ENCODE assay signal across 1 cellular context in the genomic region with DNA sequence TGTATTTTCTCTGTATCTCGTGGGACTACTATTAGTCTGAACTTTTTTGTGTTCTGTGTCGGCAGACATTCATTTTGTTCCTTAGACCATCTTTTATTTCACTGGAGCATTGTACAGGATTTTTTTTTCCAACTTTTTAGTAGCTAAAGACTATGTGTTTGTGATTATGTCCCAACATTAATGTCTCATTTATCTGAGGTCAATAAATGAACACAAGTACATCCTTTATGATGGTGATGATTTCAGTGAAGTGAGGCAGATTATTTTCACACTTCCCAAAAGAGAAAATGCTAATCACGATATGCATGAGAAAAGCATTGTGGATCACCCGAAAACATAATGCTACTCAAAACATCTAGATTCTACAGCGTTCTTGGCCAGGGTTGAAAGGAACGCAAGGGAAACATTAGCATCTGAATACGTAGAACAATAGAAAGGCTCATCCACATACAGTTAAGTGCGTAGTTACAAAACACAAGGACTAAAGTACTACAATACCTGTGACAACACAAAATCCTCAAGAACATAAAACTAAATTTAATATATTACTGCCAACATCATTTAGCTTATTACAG.
TF ChIP-seq lines count a peak whose summit lies in the region.

No MANE protein-coding gene starts in this region.

TF ChIP-seq in H1, 55 proteins besides CTCF, POLR2A, EP300 and RAD21:
- no peak for TF ChIP-seq CEBPB (IDR thresholded peaks at IDR 0.05; ENCODE audit: low read depth, low read length)
- no peak for TF ChIP-seq KDM5A (IDR thresholded peaks at IDR 0.05; ENCODE audit: low read length)
- TF ChIP-seq ZNF274 (IDR thresholded peaks at IDR 0.05; ENCODE audit: borderline replicate concordance, extremely low read depth, low read length): no peak
- TF ChIP-seq CHD7 (IDR thresholded peaks at IDR 0.05; ENCODE audit: insufficient replicate concordance, low read length): peak; percentile 80
- peak; percentile 10; the same call in 1 of the 2 replicates for TF ChIP-seq POU5F1 (IDR thresholded peaks at IDR 0.05; ENCODE audit: low read depth, low read length)
- no peak for TF ChIP-seq RBBP5 (IDR thresholded peaks at IDR 0.05; ENCODE audit: borderline replicate concordance, low read depth, low read length)
- TF ChIP-seq BACH1 (IDR thresholded peaks at IDR 0.05; ENCODE audit: low read length): no peak
- TF ChIP-seq, protein P1, sequence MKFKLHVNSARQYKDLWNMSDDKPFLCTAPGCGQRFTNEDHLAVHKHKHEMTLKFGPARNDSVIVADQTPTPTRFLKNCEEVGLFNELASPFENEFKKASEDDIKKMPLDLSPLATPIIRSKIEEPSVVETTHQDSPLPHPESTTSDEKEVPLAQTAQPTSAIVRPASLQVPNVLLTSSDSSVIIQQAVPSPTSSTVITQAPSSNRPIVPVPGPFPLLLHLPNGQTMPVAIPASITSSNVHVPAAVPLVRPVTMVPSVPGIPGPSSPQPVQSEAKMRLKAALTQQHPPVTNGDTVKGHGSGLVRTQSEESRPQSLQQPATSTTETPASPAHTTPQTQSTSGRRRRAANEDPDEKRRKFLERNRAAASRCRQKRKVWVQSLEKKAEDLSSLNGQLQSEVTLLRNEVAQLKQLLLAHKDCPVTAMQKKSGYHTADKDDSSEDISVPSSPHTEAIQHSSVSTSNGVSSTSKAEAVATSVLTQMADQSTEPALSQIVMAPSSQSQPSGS (IDR thresholded peaks at IDR 0.05; ENCODE audit: low read length): no peak
- no peak for TF ChIP-seq EZH2 (IDR thresholded peaks at IDR 0.05; ENCODE audit: low read depth, low read length, severe bottlenecking)
- no peak for TF ChIP-seq RFX5 (IDR thresholded peaks at IDR 0.05; ENCODE audit: borderline replicate concordance, low read depth, low read length)
- no peak for TF ChIP-seq CBX8 (IDR thresholded peaks at IDR 0.05; ENCODE audit: borderline replicate concordance, low read depth, low read length)
- TF ChIP-seq JUN (IDR thresholded peaks at IDR 0.05; ENCODE audit: low read depth, low read length): no peak
- no peak for TF ChIP-seq RNF2 (IDR thresholded peaks at IDR 0.05; ENCODE audit: borderline replicate concordance, low read depth, low read length, missing control alignments, poor library complexity, severe bottlenecking)
- no peak for TF ChIP-seq RXRA (IDR thresholded peaks at IDR 0.05; ENCODE audit: insufficient read depth, low read depth, low read length)
- no peak for TF ChIP-seq FOSL1 (IDR thresholded peaks at IDR 0.05; ENCODE audit: insufficient read depth, low read depth, low read length)
- TF ChIP-seq NANOG (IDR thresholded peaks at IDR 0.05; ENCODE audit: insufficient read depth, low read depth, low read length, poor library complexity, severe bottlenecking): no peak
- no peak for TF ChIP-seq TBP (IDR thresholded peaks at IDR 0.05; ENCODE audit: low read depth, low read length)
- TF ChIP-seq KDM1A (IDR thresholded peaks at IDR 0.05; ENCODE audit: borderline replicate concordance, low read length): no peak
- TF ChIP-seq CREB1 (IDR thresholded peaks at IDR 0.05): 0 out of 2 replicates have a peak, but pooled peaks have one; percentile 24
